31 cellular contexts compared by ENCODE assay signal in genomic region chr3:11312139-11312538, GRCh38.
"Had no signal": no experiment of that assay in that cellular context is flagged by ENCODE, and none has a peak within 500 bp of the region (broad histone marks: within the 10 kb centered on the region; RNA-seq: fewer than 3 reads in every experiment).

No MANE protein-coding gene starts in this region.

- H3K4me3 ChIP-seq: heart left ventricle, ovary, stomach, thyroid gland, upper lobe of left lung, vagina had no signal

- H3K36me3 ChIP-seq: ovary had no signal

- H3K4me3 Mint-ChIP-seq: activated CD4-positive, alpha-beta T cell treated with anti-CD3 and anti-CD28 coated beads for 36 hours; activated CD8-positive, alpha-beta memory T cell treated with anti-CD3 and anti-CD28 coated beads, Interleukin-2, amount 10 ng/mL, durations not matched to agents 7 days and 5 days; activated CD8-positive, alpha-beta T cell treated with anti-CD3 and anti-CD28 coated beads, Interleukin-2, amount 10 ng/mL, durations not matched to agents 7 days and 5 days; activated naive CD8-positive, alpha-beta T cell; dendritic cell treated with granulocyte-macrophage colony-stimulating factor and Interleukin-4, amounts not matched to agents 40 ng/mL and 50 ng/mL, for 4 days; endodermal cell; immature natural killer cell; memory B cell; naive thymus-derived CD4-positive, alpha-beta T cell; stimulated activated naive B cell treated with anti-CD40 and anti-IgM and Interleukin-4, amounts not matched to agents 10 μg/mL and 1 μg/mL and 100 μg/mL, for 72 hours had no signal

- ATAC-seq: activated CD4-positive, alpha-beta T cell treated with anti-CD3 and anti-CD28 coated beads for 36 hours; activated CD8-positive, alpha-beta memory T cell treated with anti-CD3 and anti-CD28 coated beads, Interleukin-2, amount 10 ng/mL, durations not matched to agents 7 days and 5 days; activated CD8-positive, alpha-beta T cell treated with anti-CD3 and anti-CD28 coated beads, Interleukin-2, amount 10 ng/mL, durations not matched to agents 7 days and 5 days; esophagus mucosa; foreskin keratinocyte; heart left ventricle; left colon; naive thymus-derived CD4-positive, alpha-beta T cell; sciatic nerve; stimulated activated naive B cell treated with anti-CD40 and anti-IgM and Interleukin-4, amounts not matched to agents 10 μg/mL and 1 μg/mL and 100 μg/mL, for 72 hours had no signal

- H3K27me3 Mint-ChIP-seq: activated CD4-positive, alpha-beta T cell treated with anti-CD3 and anti-CD28 coated beads for 36 hours; activated CD8-positive, alpha-beta memory T cell treated with anti-CD3 and anti-CD28 coated beads, Interleukin-2, amount 10 ng/mL, durations not matched to agents 7 days and 5 days; activated naive CD8-positive, alpha-beta T cell; dendritic cell treated with granulocyte-macrophage colony-stimulating factor and Interleukin-4, amounts not matched to agents 40 ng/mL and 50 ng/mL, for 4 days; memory B cell; naive thymus-derived CD4-positive, alpha-beta T cell; progenitor cell of endocrine pancreas; stimulated activated naive B cell treated with anti-CD40 and anti-IgM and Interleukin-4, amounts not matched to agents 10 μg/mL and 1 μg/mL and 100 μg/mL, for 72 hours had no signal

- H3K4me1 Mint-ChIP-seq: endodermal cell; memory B cell; stimulated activated naive B cell treated with anti-CD40 and anti-IgM and Interleukin-4, amounts not matched to agents 10 μg/mL and 1 μg/mL and 100 μg/mL, for 72 hours had no signal

- H3K4me1 ChIP-seq: foreskin keratinocyte, stomach, upper lobe of left lung, vagina had no signal

- H3K27ac ChIP-seq: foreskin keratinocyte, heart left ventricle, ovary, stomach, thyroid gland, upper lobe of left lung, vagina had no signal

- H3K9me3 Mint-ChIP-seq: dendritic cell treated with granulocyte-macrophage colony-stimulating factor and Interleukin-4, amounts not matched to agents 40 ng/mL and 50 ng/mL, for 4 days; endodermal cell; immature natural killer cell; memory B cell; naive thymus-derived CD4-positive, alpha-beta T cell; stimulated activated naive B cell treated with anti-CD40 and anti-IgM and Interleukin-4, amounts not matched to agents 10 μg/mL and 1 μg/mL and 100 μg/mL, for 72 hours had no signal

- H3K27ac Mint-ChIP-seq: activated CD4-positive, alpha-beta T cell treated with anti-CD3 and anti-CD28 coated beads for 36 hours; activated CD8-positive, alpha-beta memory T cell treated with anti-CD3 and anti-CD28 coated beads, Interleukin-2, amount 10 ng/mL, durations not matched to agents 7 days and 5 days; activated CD8-positive, alpha-beta T cell treated with anti-CD3 and anti-CD28 coated beads, Interleukin-2, amount 10 ng/mL, durations not matched to agents 7 days and 5 days; activated naive CD8-positive, alpha-beta T cell; dendritic cell treated with granulocyte-macrophage colony-stimulating factor and Interleukin-4, amounts not matched to agents 40 ng/mL and 50 ng/mL, for 4 days; endodermal cell; memory B cell; naive thymus-derived CD4-positive, alpha-beta T cell; progenitor cell of endocrine pancreas; stimulated activated naive B cell treated with anti-CD40 and anti-IgM and Interleukin-4, amounts not matched to agents 10 μg/mL and 1 μg/mL and 100 μg/mL, for 72 hours had no signal

- DNase-seq: activated CD4-positive, alpha-beta T cell treated with anti-CD3 and anti-CD28 coated beads for 36 hours; activated CD4-positive, CD25-positive, alpha-beta regulatory T cell; activated CD8-positive, alpha-beta memory T cell treated with anti-CD3 and anti-CD28 coated beads, Interleukin-2, amount 10 ng/mL, durations not matched to agents 7 days and 5 days; activated CD8-positive, alpha-beta T cell treated with anti-CD3 and anti-CD28 coated beads, Interleukin-2, amount 10 ng/mL, durations not matched to agents 7 days and 5 days; activated naive CD4-positive, alpha-beta T cell; activated T-cell treated with anti-CD3 and anti-CD28 coated beads, Interleukin-2, amount 50 U/mL, for 48 hours; anterior cingulate cortex; caudate nucleus; endodermal cell; foreskin keratinocyte; heart left ventricle; hypothalamus; immature natural killer cell; kidney; left colon; midbrain; naive thymus-derived CD4-positive, alpha-beta T cell; ovary; small intestine; stimulated activated CD4-positive, alpha-beta T cell treated with anti-CD3 and anti-CD28 coated beads, Interleukin-1b, Interleukin-23, amount 100 ng/mL, for 48 hours; stimulated activated naive B cell treated with anti-CD40 and anti-IgM and Interleukin-4, amounts not matched to agents 10 μg/mL and 1 μg/mL and 100 μg/mL, for 72 hours; stomach; thyroid gland; upper lobe of left lung had no signal

- H3K9me3 ChIP-seq: heart left ventricle, ovary, stomach, thyroid gland, upper lobe of left lung, vagina had no signal

- H3K27me3 ChIP-seq: foreskin keratinocyte, heart left ventricle, ovary, stomach, thyroid gland, upper lobe of left lung, vagina had no signal
